ENCODE assay signal across 29 cellular contexts in genomic region chr3:63519426-63519825, GRCh38.
DNase-seq lines count a peak whose midpoint lies in the region; ATAC-seq, FAIRE-seq and TF ChIP-seq lines count a peak whose summit lies in the region.
"Had no signal": no experiment of that assay in that cellular context is flagged by ENCODE, and none has a peak within 500 bp of the region (broad histone marks: within the 10 kb centered on the region; RNA-seq: fewer than 3 reads in every experiment).

No MANE protein-coding gene starts in this region.

- no peak overlapping the region for H3K9ac ChIP-seq in fibroblast of lung (ENCODE audit: insufficient read depth, low read length)

- H2AFZ ChIP-seq in fibroblast of lung (ENCODE audit: low read length), result no peak overlapping the region

- no peak overlapping the region for H3K4me2 ChIP-seq in fibroblast of lung (ENCODE audit: extremely low read depth, insufficient read depth, low read length)

- no peak overlapping the region for H3K27ac ChIP-seq in fibroblast of lung (ENCODE audit: insufficient read depth, low read length)
- no peak overlapping the region for H3K27ac ChIP-seq in suprapubic skin
- H3K27ac ChIP-seq: C4-2B, esophagus muscularis mucosa, pancreas, upper lobe of left lung had no signal

- intact Hi-C loops in posterior cingulate gyrus (cut with DNase I), result no loop called here

- no peak overlapping the region for H3K4me3 ChIP-seq in fibroblast of lung (replicated peaks in 1 of 4; ENCODE audit: control extremely low read depth in 1 of 4, insufficient read depth in 1 of 4, low read depth in 3 of 4, low read length in 4 of 4)
- no peak overlapping the region for H3K4me3 ChIP-seq in suprapubic skin
- H3K4me3 ChIP-seq: esophagus muscularis mucosa, GM12878, pancreas, upper lobe of left lung had no signal

- no peaks in the 10 kb centered on the region for H3K4me1 ChIP-seq in fibroblast of lung (ENCODE audit: control insufficient read depth, extremely low read depth, insufficient read depth, low read length)
- H3K4me1 ChIP-seq in suprapubic skin, result no peaks in the 10 kb centered on the region
- H3K4me1 ChIP-seq: esophagus muscularis mucosa, pancreas had no signal

- 65% methylated on average over 3 of the region's 3 CpGs for WGBS in suprapubic skin

- H3K27me3 ChIP-seq in fibroblast of lung (ENCODE audit: control insufficient read depth, insufficient read depth, low read length), result no peaks in the 10 kb centered on the region
- H3K27me3 ChIP-seq in suprapubic skin, result no peaks in the 10 kb centered on the region
- H3K27me3 ChIP-seq: esophagus muscularis mucosa, pancreas, upper lobe of left lung had no signal

- H3K79me2 ChIP-seq in fibroblast of lung (ENCODE audit: control insufficient read depth, insufficient read depth, low read length), result no peaks in the 10 kb centered on the region

- no peaks in the 10 kb centered on the region for H4K20me1 ChIP-seq in fibroblast of lung (ENCODE audit: control insufficient read depth, extremely low read depth, insufficient read depth, low read length)

- H3K36me3 ChIP-seq in fibroblast of lung (ENCODE audit: control insufficient read depth, insufficient read depth, low read length) (no peaks in the 10 kb centered on the region), suprapubic skin (no peaks in the 10 kb centered on the region)
- H3K36me3 ChIP-seq: esophagus muscularis mucosa, pancreas, upper lobe of left lung had no signal

- no peak for ATAC-seq in HG02571 (IDR thresholded peaks at IDR 0.05; ENCODE audit: unreplicated experiment)
- ATAC-seq: GM12878; natural killer cell; pancreas; sciatic nerve; stimulated activated naive CD8-positive, alpha-beta T cell treated with anti-CD3 and anti-CD28 coated beads, Interleukin-15, Interleukin-2, amounts not matched to agents 100 U/mL and 50 U/mL, for 24 hours; T-cell had no signal

- no peak for TF ChIP-seq POLR2A in suprapubic skin (IDR thresholded peaks at IDR 0.05)

- no peak for TF ChIP-seq EP300 in suprapubic skin (IDR thresholded peaks at IDR 0.05)

- peak; percentile 45 for FAIRE-seq in RCC 7860 (lab: Jason Lieb, UNC)
- FAIRE-seq: A204.1, GM12878, islet of Langerhans, pancreas had no signal

- no peak for TF ChIP-seq CTCF in fibroblast of lung (conservative IDR thresholded peaks at IDR 0.05 in 1 of 2, IDR thresholded peaks at IDR 0.05 in 1 of 2; ENCODE audit: low read depth in 1 of 2, low read length in 2 of 2)
- no peak for TF ChIP-seq CTCF in suprapubic skin (IDR thresholded peaks at IDR 0.05)

- DNase-seq in NOMO-1 treated with DMSO at 0.1 percent for 48 hours (lab: John Stamatoyannopoulos, UW; ENCODE audit: unreplicated experiment) (peak; percentile 19), NOMO-1 treated with dmso at 0.1 percent for 144 hours (lab: John Stamatoyannopoulos, UW; ENCODE audit: unreplicated experiment) (no peak), RCC 7860 (ENCODE audit: low spot score) (no peak), fibroblast of lung (ENCODE audit: low read depth in 2 of 2) (peak; percentile 2 to 56), posterior cingulate gyrus (no peak), suprapubic skin (ENCODE audit: low spot score in 2 of 2) (no peak), NCI-H1436 (lab: John Stamatoyannopoulos, UW) (no peak)
- DNase-seq: activated CD4-positive, alpha-beta T cell treated with anti-CD3 and anti-CD28 coated beads, Interleukin-2, amount 50 U/mL, for 1 hour; activated CD8-positive, alpha-beta memory T cell treated with anti-CD3 and anti-CD28 coated beads, Interleukin-2, amount 50 U/mL, for 4 hours; activated effector memory CD4-positive, alpha-beta T cell treated with anti-CD3 and anti-CD28 coated beads, Interleukin-2, amount 50 U/mL, for 16 hours; DMS 273 treated with DMSO at 0.1 percent for 48 hours; effector CD4-positive, alpha-beta T cell; H9; natural killer cell; NCI-H2029 treated with DMSO at 0.1 percent for 48 hours; NCI-H510A; pancreas; SHP77; stimulated activated CD4-positive, alpha-beta T cell treated with anti-CD3 and anti-CD28 coated beads, Interleukin-2, amount 100 ng/mL, for 24 hours; stimulated activated naive CD8-positive, alpha-beta T cell treated with anti-CD3 and anti-CD28 coated beads, Interleukin-15, Interleukin-2, amounts not matched to agents 100 U/mL and 50 U/mL, for 24 hours; T-cell; upper lobe of left lung had no signal

- H3K9me3 ChIP-seq in fibroblast of lung (ENCODE audit: control insufficient read depth, insufficient read depth, low read depth, low read length), result no peaks in the 10 kb centered on the region
- no peaks in the 10 kb centered on the region for H3K9me3 ChIP-seq in suprapubic skin
- H3K9me3 ChIP-seq: esophagus muscularis mucosa, pancreas, upper lobe of left lung had no signal

Comparison
In these comparisons a context has a peak if more than half of its experiments do, and no peak if none do; other contexts are left out.
1. DNase-seq: peak in NOMO-1 treated with DMSO at 0.1 percent for 48 hours (single experiment) and fibroblast of lung (2 of 2); none in NOMO-1 treated with dmso at 0.1 percent for 144 hours (single experiment), RCC 7860 (single experiment), posterior cingulate gyrus (0 of 10), suprapubic skin (0 of 2) and NCI-H1436 (single experiment).